ENCODE assay signal across 9 cellular contexts in the genomic region with DNA sequence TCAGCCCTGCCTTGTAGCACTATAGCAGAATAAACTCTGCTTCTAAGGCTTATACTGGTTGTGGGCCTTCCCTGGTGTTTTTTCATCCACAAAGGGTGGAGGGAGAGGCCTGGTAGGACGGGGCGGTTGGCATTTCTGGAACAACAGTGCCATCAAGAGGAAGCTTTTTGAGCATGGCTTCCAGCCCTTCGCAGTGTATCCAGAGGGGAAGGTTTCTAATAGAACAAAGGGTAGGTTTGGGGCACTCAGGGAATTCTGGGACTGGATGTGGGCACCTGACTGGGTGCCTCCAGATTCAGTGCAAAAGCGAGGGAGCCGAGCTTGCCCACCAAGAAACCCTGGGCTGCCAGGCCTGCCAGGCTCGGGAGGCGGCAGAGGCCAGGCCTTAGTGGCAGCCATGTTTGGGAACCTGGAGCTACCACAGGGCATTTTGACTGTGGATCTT.
DNase-seq lines count a peak whose midpoint lies in the region; ATAC-seq and TF ChIP-seq lines count a peak whose summit lies in the region.
"Had no signal": no experiment of that assay in that cellular context is flagged by ENCODE, and none has a peak within 500 bp of the region (broad histone marks: within the 10 kb centered on the region; RNA-seq: fewer than 3 reads in every experiment).

No MANE protein-coding gene starts in this region.

- peak overlapping the region; percentile 66 for H3K4me2 ChIP-seq in Karpas-422 (ENCODE audit: low read depth, low read length, poor library complexity, severe bottlenecking)
- H3K4me2 ChIP-seq in skeletal muscle satellite cell (ENCODE audit: low read length) = peak overlapping the region; percentile 54

- peak; percentile 60 for ATAC-seq in GM21529 (IDR thresholded peaks at IDR 0.05; ENCODE audit: unreplicated experiment)
- ATAC-seq in SK-N-SH treated with all-trans-retinoic acid at 6 μM for 48 hours = peak; percentile 98
- no peak for ATAC-seq in left lobe of liver

- CTCF ChIA-PET in activated CD4-positive, alpha-beta T cell treated with anti-CD3 and anti-CD28 coated beads, Interleukin-2, amount 10 ng/mL, durations not matched to agents 7 days and 5 days (lab: Charles Lee) = interaction anchor here (0.7 to 1.7 kb wide), 6 partner anchors 8 to 51 kb away, joined by 3 to 6 read pairs (median 4); no protein-coding TSS in a partner anchor

- H3K27ac Mint-ChIP-seq in activated CD4-positive, alpha-beta T cell treated with anti-CD3 and anti-CD28 coated beads, Interleukin-2, amount 10 ng/mL, durations not matched to agents 7 days and 5 days = no peak overlapping the region

- no peaks in the 10 kb centered on the region for H3K4me1 Mint-ChIP-seq in activated CD4-positive, alpha-beta T cell treated with anti-CD3 and anti-CD28 coated beads, Interleukin-2, amount 10 ng/mL, durations not matched to agents 7 days and 5 days

- H3K9ac ChIP-seq in Karpas-422 (ENCODE audit: low read length) = peak overlapping the region; percentile 56
- H3K9ac ChIP-seq in skeletal muscle satellite cell (ENCODE audit: low read depth, low read length) = no peak overlapping the region

- no peaks in the 10 kb centered on the region for H3K36me3 Mint-ChIP-seq in activated CD4-positive, alpha-beta T cell treated with anti-CD3 and anti-CD28 coated beads, Interleukin-2, amount 10 ng/mL, durations not matched to agents 7 days and 5 days (ENCODE audit: low read depth)

- no peaks in the 10 kb centered on the region for H3K27me3 Mint-ChIP-seq in activated CD4-positive, alpha-beta T cell treated with anti-CD3 and anti-CD28 coated beads, Interleukin-2, amount 10 ng/mL, durations not matched to agents 7 days and 5 days

- POLR2A ChIA-PET in activated CD4-positive, alpha-beta T cell treated with anti-CD3 and anti-CD28 coated beads, Interleukin-2, amount 10 ng/mL, durations not matched to agents 7 days and 5 days (lab: Charles Lee) = no interaction called here

- peak; percentile 14 for TF ChIP-seq CTCF in GM12865 (IDR thresholded peaks at IDR 0.05; ENCODE audit: insufficient read depth, low read depth, low read length, missing control alignments)

- DNase-seq in GM12865 (ENCODE audit: low read depth) (peak; percentile 56), Karpas-422 (peak; percentile 98), glomerular visceral epithelial cell (ENCODE audit: extremely low spot score) (peak; percentile 5), left lobe of liver (ENCODE audit: low spot score) (no peak)
- no peak for DNase-seq in activated CD4-positive, alpha-beta T cell treated with anti-CD3 and anti-CD28 coated beads, Interleukin-2, amount 10 ng/mL, durations not matched to agents 7 days and 5 days

- no peak overlapping the region for H3K4me3 ChIP-seq in GM12865 (ENCODE audit: low read depth, low read length)
- H3K4me3 ChIP-seq in Karpas-422 (ENCODE audit: low read length) = peak overlapping the region; percentile 17; the same call in 1 of the 2 replicates
- no peak overlapping the region for H3K4me3 ChIP-seq in skeletal muscle satellite cell (ENCODE audit: low read length)

- H3K9me3 ChIP-seq in Karpas-422 (ENCODE audit: low read length) = no peaks in the 10 kb centered on the region
- no peaks in the 10 kb centered on the region for H3K9me3 ChIP-seq in skeletal muscle satellite cell (replicated peaks; ENCODE audit: low read length)

- no peaks in the 10 kb centered on the region for H3K9me3 Mint-ChIP-seq in activated CD4-positive, alpha-beta T cell treated with anti-CD3 and anti-CD28 coated beads, Interleukin-2, amount 10 ng/mL, durations not matched to agents 7 days and 5 days

- H3K9me2 ChIP-seq in Karpas-422 (replicated peaks; ENCODE audit: insufficient read depth, low read length) = no peaks in the 10 kb centered on the region

- no peaks in the 10 kb centered on the region for H3K36me3 ChIP-seq in Karpas-422 (ENCODE audit: insufficient read depth, low read length)
- no peaks in the 10 kb centered on the region for H3K36me3 ChIP-seq in skeletal muscle satellite cell (ENCODE audit: insufficient read depth, low read length)

- H3K27ac ChIP-seq in Karpas-422 (ENCODE audit: low read length) = peak overlapping the region; percentile 94
- H3K27ac ChIP-seq: VCaP had no signal

- no peak overlapping the region for H3K4me3 Mint-ChIP-seq in activated CD4-positive, alpha-beta T cell treated with anti-CD3 and anti-CD28 coated beads, Interleukin-2, amount 10 ng/mL, durations not matched to agents 7 days and 5 days

- peaks cover 43% of the 10 kb centered on the region for H3K4me1 ChIP-seq in Karpas-422 (ENCODE audit: low read length)
- H3K4me1 ChIP-seq in skeletal muscle satellite cell (ENCODE audit: control insufficient read depth, insufficient read depth, low read length) = no peaks in the 10 kb centered on the region

- H3K27me3 ChIP-seq in Karpas-422 (ENCODE audit: low read length) = no peaks in the 10 kb centered on the region
- peaks cover 7% of the 10 kb centered on the region for H3K27me3 ChIP-seq in skeletal muscle satellite cell (ENCODE audit: control insufficient read depth, insufficient read depth, low read length)

- H4K20me1 ChIP-seq in Karpas-422 (ENCODE audit: insufficient read depth, low read depth, low read length) = no peaks in the 10 kb centered on the region

- H2AFZ ChIP-seq in Karpas-422 (ENCODE audit: low read length) = peak overlapping the region; percentile 96

- no peaks in the 10 kb centered on the region for H3K79me2 ChIP-seq in Karpas-422 (ENCODE audit: low read length)

TF ChIP-seq in SK-N-SH treated with all-trans-retinoic acid at 6 μM for 48 hours, 23 proteins besides CTCF, POLR2A, EP300 and RAD21:
- TF ChIP-seq GLIS3 (CRISPR knock-in tag; IDR thresholded peaks at IDR 0.05) (no peak), ZNF565 (CRISPR knock-in tag; conservative IDR thresholded peaks at IDR 0.05; ENCODE audit: low read depth) (no peak), ZFP30 (CRISPR knock-in tag; IDR thresholded peaks at IDR 0.05) (no peak), ZFP3 (CRISPR knock-in tag; IDR thresholded peaks at IDR 0.05) (no peak), ZNF8 (CRISPR knock-in tag; IDR thresholded peaks at IDR 0.05) (peak; percentile 85)

Comparison
In these comparisons a context has a peak if more than half of its experiments do, and no peak if none do; other contexts are left out.
1. DNase-seq: peak in GM12865 (single experiment), Karpas-422 (single experiment) and glomerular visceral epithelial cell (single experiment); none in activated CD4-positive, alpha-beta T cell treated with anti-CD3 and anti-CD28 coated beads, Interleukin-2, amount 10 ng/mL, durations not matched to agents 7 days and 5 days (single experiment) and left lobe of liver (single experiment).